Comparison of ENCODE assay signal across 14 cellular contexts in genomic region chr22:27776410-27776958, GRCh38. TPM values are rescaled to one million over a fixed set of nuclear protein-coding genes. Genes with fewer than 3 reads are reported as not detected.
DNase-seq lines count a peak whose midpoint lies in the region; ATAC-seq and TF ChIP-seq lines count a peak whose summit lies in the region.
"Had no signal": no experiment of that assay in that cellular context is flagged by ENCODE, and none has a peak within 500 bp of the region (broad histone marks: within the 10 kb centered on the region; RNA-seq: fewer than 3 reads in every experiment).

No MANE protein-coding gene starts in this region.

- H3K36me3 ChIP-seq in SJSA1 (peaks cover 7% of the 10 kb centered on the region; the same call in 1 of the 2 replicates), heart right ventricle (peaks cover 0 to 10% (median 0%) of the 10 kb centered on the region in 9 donors), trophoblast cell (ENCODE audit: control insufficient read depth in 1 of 2, insufficient read depth in 2 of 2, low read length in 2 of 2) (no peaks in the 10 kb centered on the region)

- intact Hi-C loops in heart right ventricle (cut with DNase I): no loop called here

- H4K12ac ChIP-seq in trophoblast cell (ENCODE audit: low read depth, low read length): no peak overlapping the region

- H2BK12ac ChIP-seq in trophoblast cell (ENCODE audit: low read length): no peak overlapping the region

- no peaks in the 10 kb centered on the region for H3K36me3 Mint-ChIP-seq in effector memory CD8-positive, alpha-beta T cell (ENCODE audit: insufficient read depth)

- peak overlapping the region; percentile 62 for H3K27ac ChIP-seq in SJSA1
- H3K27ac ChIP-seq in heart right ventricle: peak overlapping the region in 9 of 10 donors; percentile 14 to 68 (median 49)
- H3K27ac ChIP-seq in trophoblast cell (ENCODE audit: low read depth, low read length): peak overlapping the region; percentile 82

- no peak overlapping the region for H3K23ac ChIP-seq in trophoblast cell (ENCODE audit: low read length)

- no peak overlapping the region for H4K91ac ChIP-seq in trophoblast cell (ENCODE audit: low read depth, low read length)

- H3K79me1 ChIP-seq in trophoblast cell (ENCODE audit: low read length): peaks cover 11% of the 10 kb centered on the region

- peak in 6 of 8 donors; percentile 37 to 61 (median 48) for ATAC-seq in heart right ventricle
- no peak for ATAC-seq in effector memory CD8-positive, alpha-beta T cell (replicated peaks)

- H3K27me3 Mint-ChIP-seq in effector memory CD8-positive, alpha-beta T cell: peaks cover 24 to 69% of the 10 kb centered on the region in 2 donors

- H3K27me3 ChIP-seq in SJSA1 (replicated peaks): no peaks in the 10 kb centered on the region
- H3K27me3 ChIP-seq in heart right ventricle: peaks cover 0 to 8% (median 0%) of the 10 kb centered on the region in 7 donors
- no peaks in the 10 kb centered on the region for H3K27me3 ChIP-seq in trophoblast cell (ENCODE audit: insufficient read depth, low read length)

- H3K9me3 Mint-ChIP-seq in effector memory CD8-positive, alpha-beta T cell: no peaks in the 10 kb centered on the region
- H3K9me3 Mint-ChIP-seq: activated CD4-positive, alpha-beta memory T cell treated with anti-CD3 and anti-CD28 coated beads, Interleukin-2, amount 10 ng/mL, durations not matched to agents 7 days and 5 days had no signal

- no peak for TF ChIP-seq CTCF in heart right ventricle (IDR thresholded peaks at IDR 0.05)

- no peaks in the 10 kb centered on the region for H3K4me1 Mint-ChIP-seq in effector memory CD8-positive, alpha-beta T cell (ENCODE audit: low read depth in 2 of 2)
- H3K4me1 Mint-ChIP-seq: activated CD4-positive, alpha-beta memory T cell treated with anti-CD3 and anti-CD28 coated beads, Interleukin-2, amount 10 ng/mL, durations not matched to agents 7 days and 5 days had no signal

- no peak overlapping the region for H3K27ac Mint-ChIP-seq in effector memory CD8-positive, alpha-beta T cell
- H3K27ac Mint-ChIP-seq: activated CD4-positive, alpha-beta memory T cell treated with anti-CD3 and anti-CD28 coated beads, Interleukin-2, amount 10 ng/mL, durations not matched to agents 7 days and 5 days had no signal

- H3K4me1 ChIP-seq in SJSA1 (replicated peaks) (peaks cover 31% of the 10 kb centered on the region), heart right ventricle (peaks cover 14 to 60% (median 36%) of the 10 kb centered on the region in 9 donors), trophoblast cell (ENCODE audit: control insufficient read depth in 1 of 2, insufficient read depth in 2 of 2, low read length in 2 of 2) (peaks cover 20 to 24% of the 10 kb centered on the region in 2 experiments)

- no peak overlapping the region for H2BK5ac ChIP-seq in trophoblast cell (ENCODE audit: low read depth, low read length, poor library complexity)

- H3K14ac ChIP-seq in trophoblast cell (ENCODE audit: low read length): no peak overlapping the region

- H3K4me3 Mint-ChIP-seq in effector memory CD8-positive, alpha-beta T cell: no peak overlapping the region
- H3K4me3 Mint-ChIP-seq: activated CD4-positive, alpha-beta memory T cell treated with anti-CD3 and anti-CD28 coated beads, Interleukin-2, amount 10 ng/mL, durations not matched to agents 7 days and 5 days had no signal

- WGBS in heart right ventricle, 2 donors: 42 to 50% methylated on average over 12 of the region's 12 CpGs
- WGBS in trophoblast cell (ENCODE audit: extremely low coverage, insufficient coverage, insufficient read length): no CpG with 5 or more reads among the region's 12 CpGs

- H4K8ac ChIP-seq in trophoblast cell (ENCODE audit: low read depth, low read length): no peak overlapping the region

- H3K9me3 ChIP-seq in SJSA1 (replicated peaks) (no peaks in the 10 kb centered on the region), heart right ventricle (peaks cover 0 to 10% (median 3%) of the 10 kb centered on the region in 11 donors), trophoblast cell (ENCODE audit: insufficient read depth, low read depth, low read length) (no peaks in the 10 kb centered on the region)

- H3K4me3 ChIP-seq in SJSA1 (no peak overlapping the region), heart right ventricle (peak overlapping the region in 3 of 10 donors; percentile 3 to 29 (median 22)), trophoblast cell (ENCODE audit: low read depth, low read length) (no peak overlapping the region)

- H2AFZ ChIP-seq in trophoblast cell (ENCODE audit: insufficient read depth, low read length, poor library complexity): no peak overlapping the region

- H2AK5ac ChIP-seq in trophoblast cell (ENCODE audit: low read length): no peak overlapping the region

- peak overlapping the region; percentile 84 for H2BK120ac ChIP-seq in trophoblast cell (ENCODE audit: insufficient read depth, low read length, poor library complexity)

- H3K4me2 ChIP-seq in trophoblast cell (ENCODE audit: low read length): peak overlapping the region; percentile 49

- no peak overlapping the region for H3K9ac ChIP-seq in trophoblast cell (ENCODE audit: low read length)

- no peaks in the 10 kb centered on the region for H3K79me2 ChIP-seq in trophoblast cell (ENCODE audit: control insufficient read depth, insufficient read depth, low read length, poor library complexity)

- H3K18ac ChIP-seq in trophoblast cell (ENCODE audit: low read length): no peak overlapping the region

- H3K4ac ChIP-seq in trophoblast cell (ENCODE audit: low read depth, low read length): no peak overlapping the region

- DNase-seq in AG08395 (ENCODE audit: low spot score): peak; percentile 86
- DNase-seq in SJSA1 (ENCODE audit: low read depth in 1 of 2, low spot score in 2 of 2): peak in 1 of 2 experiments; percentile 59
- DNase-seq in heart right ventricle: no peak
- no peak for DNase-seq in trophoblast cell
- DNase-seq in effector memory CD8-positive, alpha-beta T cell: no peak
- DNase-seq in NCI-H1048 (lab: John Stamatoyannopoulos, UW): no peak
- no peak for DNase-seq in occipital lobe (lab: John Stamatoyannopoulos, UW)
- DNase-seq in DMS53 treated with DMSO at 0.1 percent for 48 hours (lab: John Stamatoyannopoulos, UW; ENCODE audit: unreplicated experiment): no peak
- DNase-seq: activated CD4-positive, alpha-beta memory T cell treated with anti-CD3 and anti-CD28 coated beads, Interleukin-2, amount 10 ng/mL, durations not matched to agents 7 days and 5 days; activated naive CD4-positive, alpha-beta T cell treated with anti-CD3 and anti-CD28 coated beads, Interleukin-2, amount 50 U/mL, for 16 hours; dermis blood vessel endothelial cell; EL; NCI-H1930; OCI-M1 had no signal

RNA-seq across cellular contexts. Expression of gene MN1, which starts 25.1 kb away (rescaled TPM):
- total RNA-seq in SJSA1 (2014; rRNA removed; shearing (Covaris generic)): 3.9 and 4.5 TPM in 2 replicates
- total RNA-seq in heart right ventricle (1 to 10 TPM; 3.6 to 8.3 (median 6.1) TPM), occipital lobe (24.8 TPM)
- 1 to 10 TPM; 2.3 to 3.4 TPM for polyA plus RNA-seq in heart right ventricle
- polyA plus RNA-seq in trophoblast cell (2013): 3.3 and 4.1 TPM in 2 replicates
